1 cellular context compared by ENCODE assay signal in the genomic region with DNA sequence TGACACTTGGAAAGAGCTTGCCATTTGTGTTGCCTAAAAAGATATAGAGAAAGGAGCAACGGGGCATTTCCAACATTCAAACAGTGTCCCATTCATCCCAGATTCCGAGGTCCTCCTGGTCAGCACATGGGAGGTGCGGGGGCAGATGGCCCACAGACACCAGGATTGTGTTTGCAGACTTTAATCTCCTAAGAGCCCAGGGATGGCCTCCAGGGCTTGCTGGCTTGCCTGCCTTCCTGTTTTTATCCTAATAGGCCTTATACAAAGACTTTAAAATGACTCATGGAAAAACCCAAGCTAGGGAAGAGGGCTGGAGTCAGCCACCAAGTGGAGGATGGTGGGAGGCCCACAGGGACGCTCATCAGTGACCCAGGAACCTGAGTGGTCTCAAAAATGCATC.
TF ChIP-seq lines count a peak whose summit lies in the region.

No MANE protein-coding gene starts in this region.

TF ChIP-seq in HepG2, 621 proteins besides CTCF, POLR2A, EP300 and RAD21 (continues in another document):
- TF ChIP-seq ZNF556 (CRISPR knock-in tag; IDR thresholded peaks at IDR 0.05; ENCODE audit: borderline replicate concordance) (no peak), ZNF354B (CRISPR knock-in tag; IDR thresholded peaks at IDR 0.05) (no peak), ZBTB7B (CRISPR knock-in tag; IDR thresholded peaks at IDR 0.05) (peak; percentile 75), MYNN (CRISPR knock-in tag; IDR thresholded peaks at IDR 0.05; ENCODE audit: low read depth) (no peak), NFE2L1 (CRISPR knock-in tag; IDR thresholded peaks at IDR 0.05; ENCODE audit: borderline replicate concordance) (no peak), GATA4 (IDR thresholded peaks at IDR 0.05; ENCODE audit: borderline replicate concordance, low read depth) (peak; percentile 53; the same call in 1 of the 2 replicates), ZFX (CRISPR knock-in tag; IDR thresholded peaks at IDR 0.05; ENCODE audit: low read depth) (peak; percentile 46; the same call in 1 of the 2 replicates), XRCC5 (optimal IDR thresholded peaks at IDR 0.05; ENCODE audit: low read length) (no peak), KDM2A (CRISPR knock-in tag; IDR thresholded peaks at IDR 0.05; ENCODE audit: borderline replicate concordance, low read depth) (no peak), ZFP1 (CRISPR knock-in tag; IDR thresholded peaks at IDR 0.05) (no peak), SOX5 (CRISPR knock-in tag; IDR thresholded peaks at IDR 0.05; ENCODE audit: borderline replicate concordance) (peak; percentile 73; the same call in 1 of the 2 replicates), ZGPAT (CRISPR knock-in tag; IDR thresholded peaks at IDR 0.05) (peak; percentile 46; the same call in 1 of the 2 replicates), RELA (CRISPR knock-in tag; IDR thresholded peaks at IDR 0.05) (peak; percentile 23; the same call in 1 of the 2 replicates), NFIC (IDR thresholded peaks at IDR 0.05; ENCODE audit: low read length) (peak; percentile 37; the same call in 1 of the 2 replicates), ZBTB4 (CRISPR knock-in tag; IDR thresholded peaks at IDR 0.05; ENCODE audit: borderline replicate concordance) (0 out of 2 replicates have a peak, but pooled peaks have one; percentile 41)
- TF ChIP-seq, protein P1, sequence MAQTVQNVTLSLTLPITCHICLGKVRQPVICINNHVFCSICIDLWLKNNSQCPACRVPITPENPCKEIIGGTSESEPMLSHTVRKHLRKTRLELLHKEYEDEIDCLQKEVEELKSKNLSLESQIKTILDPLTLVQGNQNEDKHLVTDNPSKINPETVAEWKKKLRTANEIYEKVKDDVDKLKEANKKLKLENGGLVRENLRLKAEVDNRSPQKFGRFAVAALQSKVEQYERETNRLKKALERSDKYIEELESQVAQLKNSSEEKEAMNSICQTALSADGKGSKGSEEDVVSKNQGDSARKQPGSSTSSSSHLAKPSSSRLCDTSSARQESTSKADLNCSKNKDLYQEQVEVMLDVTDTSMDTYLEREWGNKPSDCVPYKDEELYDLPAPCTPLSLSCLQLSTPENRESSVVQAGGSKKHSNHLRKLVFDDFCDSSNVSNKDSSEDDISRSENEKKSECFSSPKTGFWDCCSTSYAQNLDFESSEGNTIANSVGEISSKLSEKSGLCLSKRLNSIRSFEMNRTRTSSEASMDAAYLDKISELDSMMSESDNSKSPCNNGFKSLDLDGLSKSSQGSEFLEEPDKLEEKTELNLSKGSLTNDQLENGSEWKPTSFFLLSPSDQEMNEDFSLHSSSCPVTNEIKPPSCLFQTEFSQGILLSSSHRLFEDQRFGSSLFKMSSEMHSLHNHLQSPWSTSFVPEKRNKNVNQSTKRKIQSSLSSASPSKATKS (CRISPR knock-in tag; IDR thresholded peaks at IDR 0.05) = no peak
- TF ChIP-seq, protein P2, sequence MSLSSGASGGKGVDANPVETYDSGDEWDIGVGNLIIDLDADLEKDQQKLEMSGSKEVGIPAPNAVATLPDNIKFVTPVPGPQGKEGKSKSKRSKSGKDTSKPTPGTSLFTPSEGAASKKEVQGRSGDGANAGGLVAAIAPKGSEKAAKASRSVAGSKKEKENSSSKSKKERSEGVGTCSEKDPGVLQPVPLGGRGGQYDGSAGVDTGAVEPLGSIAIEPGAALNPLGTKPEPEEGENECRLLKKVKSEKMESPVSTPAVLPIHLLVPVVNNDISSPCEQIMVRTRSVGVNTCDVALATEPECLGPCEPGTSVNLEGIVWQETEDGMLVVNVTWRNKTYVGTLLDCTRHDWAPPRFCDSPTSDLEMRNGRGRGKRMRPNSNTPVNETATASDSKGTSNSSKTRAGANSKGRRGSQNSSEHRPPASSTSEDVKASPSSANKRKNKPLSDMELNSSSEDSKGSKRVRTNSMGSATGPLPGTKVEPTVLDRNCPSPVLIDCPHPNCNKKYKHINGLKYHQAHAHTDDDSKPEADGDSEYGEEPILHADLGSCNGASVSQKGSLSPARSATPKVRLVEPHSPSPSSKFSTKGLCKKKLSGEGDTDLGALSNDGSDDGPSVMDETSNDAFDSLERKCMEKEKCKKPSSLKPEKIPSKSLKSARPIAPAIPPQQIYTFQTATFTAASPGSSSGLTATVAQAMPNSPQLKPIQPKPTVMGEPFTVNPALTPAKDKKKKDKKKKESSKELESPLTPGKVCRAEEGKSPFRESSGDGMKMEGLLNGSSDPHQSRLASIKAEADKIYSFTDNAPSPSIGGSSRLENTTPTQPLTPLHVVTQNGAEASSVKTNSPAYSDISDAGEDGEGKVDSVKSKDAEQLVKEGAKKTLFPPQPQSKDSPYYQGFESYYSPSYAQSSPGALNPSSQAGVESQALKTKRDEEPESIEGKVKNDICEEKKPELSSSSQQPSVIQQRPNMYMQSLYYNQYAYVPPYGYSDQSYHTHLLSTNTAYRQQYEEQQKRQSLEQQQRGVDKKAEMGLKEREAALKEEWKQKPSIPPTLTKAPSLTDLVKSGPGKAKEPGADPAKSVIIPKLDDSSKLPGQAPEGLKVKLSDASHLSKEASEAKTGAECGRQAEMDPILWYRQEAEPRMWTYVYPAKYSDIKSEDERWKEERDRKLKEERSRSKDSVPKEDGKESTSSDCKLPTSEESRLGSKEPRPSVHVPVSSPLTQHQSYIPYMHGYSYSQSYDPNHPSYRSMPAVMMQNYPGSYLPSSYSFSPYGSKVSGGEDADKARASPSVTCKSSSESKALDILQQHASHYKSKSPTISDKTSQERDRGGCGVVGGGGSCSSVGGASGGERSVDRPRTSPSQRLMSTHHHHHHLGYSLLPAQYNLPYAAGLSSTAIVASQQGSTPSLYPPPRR (CRISPR knock-in tag; IDR thresholded peaks at IDR 0.05; ENCODE audit: borderline replicate concordance) = peak; percentile 63; the same call in 1 of the 2 replicates
- TF ChIP-seq, protein P3, sequence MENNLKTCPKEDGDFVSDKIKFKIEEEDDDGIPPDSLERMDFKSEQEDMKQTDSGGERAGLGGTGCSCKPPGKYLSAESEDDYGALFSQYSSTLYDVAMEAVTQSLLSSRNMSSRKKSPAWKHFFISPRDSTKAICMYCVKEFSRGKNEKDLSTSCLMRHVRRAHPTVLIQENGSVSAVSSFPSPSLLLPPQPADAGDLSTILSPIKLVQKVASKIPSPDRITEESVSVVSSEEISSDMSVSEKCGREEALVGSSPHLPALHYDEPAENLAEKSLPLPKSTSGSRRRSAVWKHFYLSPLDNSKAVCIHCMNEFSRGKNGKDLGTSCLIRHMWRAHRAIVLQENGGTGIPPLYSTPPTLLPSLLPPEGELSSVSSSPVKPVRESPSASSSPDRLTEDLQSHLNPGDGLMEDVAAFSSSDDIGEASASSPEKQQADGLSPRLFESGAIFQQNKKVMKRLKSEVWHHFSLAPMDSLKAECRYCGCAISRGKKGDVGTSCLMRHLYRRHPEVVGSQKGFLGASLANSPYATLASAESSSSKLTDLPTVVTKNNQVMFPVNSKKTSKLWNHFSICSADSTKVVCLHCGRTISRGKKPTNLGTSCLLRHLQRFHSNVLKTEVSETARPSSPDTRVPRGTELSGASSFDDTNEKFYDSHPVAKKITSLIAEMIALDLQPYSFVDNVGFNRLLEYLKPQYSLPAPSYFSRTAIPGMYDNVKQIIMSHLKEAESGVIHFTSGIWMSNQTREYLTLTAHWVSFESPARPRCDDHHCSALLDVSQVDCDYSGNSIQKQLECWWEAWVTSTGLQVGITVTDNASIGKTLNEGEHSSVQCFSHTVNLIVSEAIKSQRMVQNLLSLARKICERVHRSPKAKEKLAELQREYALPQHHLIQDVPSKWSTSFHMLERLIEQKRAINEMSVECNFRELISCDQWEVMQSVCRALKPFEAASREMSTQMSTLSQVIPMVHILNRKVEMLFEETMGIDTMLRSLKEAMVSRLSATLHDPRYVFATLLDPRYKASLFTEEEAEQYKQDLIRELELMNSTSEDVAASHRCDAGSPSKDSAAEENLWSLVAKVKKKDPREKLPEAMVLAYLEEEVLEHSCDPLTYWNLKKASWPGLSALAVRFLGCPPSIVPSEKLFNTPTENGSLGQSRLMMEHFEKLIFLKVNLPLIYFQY (CRISPR knock-in tag; IDR thresholded peaks at IDR 0.05; ENCODE audit: borderline replicate concordance) = no peak
- TF ChIP-seq, protein P4, sequence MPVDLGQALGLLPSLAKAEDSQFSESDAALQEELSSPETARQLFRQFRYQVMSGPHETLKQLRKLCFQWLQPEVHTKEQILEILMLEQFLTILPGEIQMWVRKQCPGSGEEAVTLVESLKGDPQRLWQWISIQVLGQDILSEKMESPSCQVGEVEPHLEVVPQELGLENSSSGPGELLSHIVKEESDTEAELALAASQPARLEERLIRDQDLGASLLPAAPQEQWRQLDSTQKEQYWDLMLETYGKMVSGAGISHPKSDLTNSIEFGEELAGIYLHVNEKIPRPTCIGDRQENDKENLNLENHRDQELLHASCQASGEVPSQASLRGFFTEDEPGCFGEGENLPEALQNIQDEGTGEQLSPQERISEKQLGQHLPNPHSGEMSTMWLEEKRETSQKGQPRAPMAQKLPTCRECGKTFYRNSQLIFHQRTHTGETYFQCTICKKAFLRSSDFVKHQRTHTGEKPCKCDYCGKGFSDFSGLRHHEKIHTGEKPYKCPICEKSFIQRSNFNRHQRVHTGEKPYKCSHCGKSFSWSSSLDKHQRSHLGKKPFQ (CRISPR knock-in tag; IDR thresholded peaks at IDR 0.05; ENCODE audit: insufficient replicate concordance) = peak; percentile 19
- TF ChIP-seq, protein P5, sequence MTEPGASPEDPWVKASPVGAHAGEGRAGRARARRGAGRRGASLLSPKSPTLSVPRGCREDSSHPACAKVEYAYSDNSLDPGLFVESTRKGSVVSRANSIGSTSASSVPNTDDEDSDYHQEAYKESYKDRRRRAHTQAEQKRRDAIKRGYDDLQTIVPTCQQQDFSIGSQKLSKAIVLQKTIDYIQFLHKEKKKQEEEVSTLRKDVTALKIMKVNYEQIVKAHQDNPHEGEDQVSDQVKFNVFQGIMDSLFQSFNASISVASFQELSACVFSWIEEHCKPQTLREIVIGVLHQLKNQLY (CRISPR knock-in tag; IDR thresholded peaks at IDR 0.05) = 0 out of 2 replicates have a peak, but pooled peaks have one; percentile 53
- TF ChIP-seq, protein P6, sequence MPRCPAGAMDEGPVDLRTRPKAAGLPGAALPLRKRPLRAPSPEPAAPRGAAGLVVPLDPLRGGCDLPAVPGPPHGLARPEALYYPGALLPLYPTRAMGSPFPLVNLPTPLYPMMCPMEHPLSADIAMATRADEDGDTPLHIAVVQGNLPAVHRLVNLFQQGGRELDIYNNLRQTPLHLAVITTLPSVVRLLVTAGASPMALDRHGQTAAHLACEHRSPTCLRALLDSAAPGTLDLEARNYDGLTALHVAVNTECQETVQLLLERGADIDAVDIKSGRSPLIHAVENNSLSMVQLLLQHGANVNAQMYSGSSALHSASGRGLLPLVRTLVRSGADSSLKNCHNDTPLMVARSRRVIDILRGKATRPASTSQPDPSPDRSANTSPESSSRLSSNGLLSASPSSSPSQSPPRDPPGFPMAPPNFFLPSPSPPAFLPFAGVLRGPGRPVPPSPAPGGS (CRISPR knock-in tag; IDR thresholded peaks at IDR 0.05) = no peak
